16 cellular contexts compared by ENCODE assay signal in genomic region chr21:35649186-35649585, GRCh38.
DNase-seq lines count a peak whose midpoint lies in the region; ATAC-seq, FAIRE-seq and TF ChIP-seq lines count a peak whose summit lies in the region.
"Had no signal": no experiment of that assay in that cellular context is flagged by ENCODE, and none has a peak within 500 bp of the region (broad histone marks: within the 10 kb centered on the region; RNA-seq: fewer than 3 reads in every experiment).

No MANE protein-coding gene starts in this region.

- H3K4me3 ChIP-seq in adipocyte (ENCODE audit: low read length) = no peak overlapping the region
- no peak overlapping the region for H3K4me3 ChIP-seq in stomach
- H3K4me3 ChIP-seq: BLaER1, body of pancreas, vagina had no signal

- 22 to 45% (median 32%) methylated on average over 4 of the region's 4 CpGs for WGBS in stomach, 5 donors

- no peak for TF ChIP-seq EP300 in stomach (IDR thresholded peaks at IDR 0.05)

- H3K36me3 ChIP-seq in adipocyte (ENCODE audit: control insufficient read depth, insufficient read depth, low read length, severe bottlenecking) = no peaks in the 10 kb centered on the region
- no peaks in the 10 kb centered on the region for H3K36me3 ChIP-seq in stomach
- H3K36me3 ChIP-seq: BLaER1, vagina had no signal

- no peak for TF ChIP-seq POLR2A in stomach (IDR thresholded peaks at IDR 0.05)

- intact Hi-C loops in stomach (cut with DNase I; ENCODE audit: low total_unique reads) = no loop called here

- ATAC-seq in HG03045 (IDR thresholded peaks at IDR 0.05; ENCODE audit: unreplicated experiment) = no peak
- ATAC-seq: activated T-cell treated with anti-CD3 and anti-CD28 coated beads, Interleukin-2, amount 50 U/mL, for 4 hours had no signal

- H3K4me1 ChIP-seq in adipocyte (ENCODE audit: control insufficient read depth, insufficient read depth, low read length) = peaks cover 21% of the 10 kb centered on the region
- H3K4me1 ChIP-seq in stomach = peaks cover 0 to 10% (median 0%) of the 10 kb centered on the region in 4 donors
- H3K4me1 ChIP-seq: BLaER1 had no signal

- DNase-seq in AG08396 (ENCODE audit: low spot score) = peak; percentile 47
- DNase-seq in HTR-8/SVneo (ENCODE audit: insufficient read length, low spot score) = peak; percentile 33
- DNase-seq in adipocyte (ENCODE audit: low read depth) = peak; percentile 33
- DNase-seq in hepatic stellate cell (ENCODE audit: low spot score) = peak; percentile 57
- no peak for DNase-seq in stomach
- no peak for DNase-seq in NCI-H526 (lab: John Stamatoyannopoulos, UW)
- no peak for DNase-seq in NCI-H524 treated with DMSO at 0.1 percent for 48 hours (lab: John Stamatoyannopoulos, UW)
- DNase-seq: activated CD4-positive, CD25-positive, alpha-beta regulatory T cell; activated T-cell treated with anti-CD3 and anti-CD28 coated beads, Interleukin-2, amount 50 U/mL, for 4 hours; NCI-H2171 treated with DMSO at 0.1 percent for 48 hours; stimulated activated CD4-positive, alpha-beta T cell treated with anti-CD3 and anti-CD28 coated beads, Interleukin-12 subunit alpha, Interleukin-12 subunit beta, amount 100 ng/mL, for 4 hours; stimulated activated CD8-positive, alpha-beta memory T cell treated with anti-CD3 and anti-CD28 coated beads, Interleukin-4, amount 100 ng/mL, for 48 hours had no signal

- H3K27ac ChIP-seq in stomach = no peak overlapping the region
- H3K27ac ChIP-seq: BLaER1, body of pancreas, vagina had no signal

- no peak overlapping the region for H3K9ac ChIP-seq in adipocyte (ENCODE audit: low read length)
- H3K9ac ChIP-seq: BLaER1 had no signal

- no peaks in the 10 kb centered on the region for H3K9me3 ChIP-seq in adipocyte (ENCODE audit: control insufficient read depth, low read length)
- no peaks in the 10 kb centered on the region for H3K9me3 ChIP-seq in stomach
- H3K9me3 ChIP-seq: BLaER1, body of pancreas, vagina had no signal

- no peaks in the 10 kb centered on the region for H3K27me3 ChIP-seq in adipocyte (replicated peaks; ENCODE audit: control insufficient read depth, insufficient read depth, low read length)
- peaks cover 0 to 21% (median 0%) of the 10 kb centered on the region in 3 donors for H3K27me3 ChIP-seq in stomach
- H3K27me3 ChIP-seq: BLaER1, body of pancreas, vagina had no signal

- no peak for TF ChIP-seq CTCF in stomach (IDR thresholded peaks at IDR 0.05)

- FAIRE-seq in HTR-8/SVneo (lab: Jason Lieb, UNC) = no peak

Comparison
In these comparisons a context has a peak if more than half of its experiments do, and no peak if none do; other contexts are left out.
1. DNase-seq: peak in AG08396 (single experiment), HTR-8/SVneo (single experiment), adipocyte (single experiment) and hepatic stellate cell (single experiment); none in stomach (single experiment), NCI-H526 (0 of 2) and NCI-H524 treated with DMSO at 0.1 percent for 48 hours (single experiment).